Comparison of ENCODE assay signal across 13 cellular contexts in the genomic region with DNA sequence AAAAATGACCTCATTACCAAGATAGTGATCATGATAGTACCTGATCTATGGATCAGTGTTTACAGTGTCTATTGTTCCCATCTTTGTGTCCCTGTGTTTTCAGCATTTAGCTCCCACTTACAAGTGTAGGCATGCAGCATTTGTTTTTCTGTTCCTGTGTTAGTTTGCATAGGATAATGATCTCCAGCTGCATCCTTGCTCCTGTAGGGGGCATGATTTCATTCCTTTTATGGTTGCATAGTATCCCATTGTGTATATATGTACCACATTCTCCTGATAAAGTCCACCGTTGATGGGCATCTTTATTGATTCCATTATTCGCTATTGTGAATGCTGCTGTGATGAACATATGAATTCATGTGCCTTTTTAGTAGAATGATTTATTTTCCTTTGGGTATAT.
DNase-seq lines count a peak whose midpoint lies in the region; ATAC-seq, FAIRE-seq and TF ChIP-seq lines count a peak whose summit lies in the region.
"Had no signal": no experiment of that assay in that cellular context is flagged by ENCODE, and none has a peak within 500 bp of the region (broad histone marks: within the 10 kb centered on the region; RNA-seq: fewer than 3 reads in every experiment).

No MANE protein-coding gene starts in this region.

- H3K79me2 ChIP-seq in astrocyte (ENCODE audit: insufficient read depth, low read length): no peaks in the 10 kb centered on the region
- no peaks in the 10 kb centered on the region for H3K79me2 ChIP-seq in keratinocyte (ENCODE audit: control insufficient read depth, insufficient read depth, low read length)

- no peak overlapping the region for H3K27ac Mint-ChIP-seq in astrocyte (ENCODE audit: unreplicated experiment)
- no peak overlapping the region for H3K27ac Mint-ChIP-seq in activated CD4-positive, alpha-beta T cell treated with anti-CD3 and anti-CD28 coated beads for 36 hours

- H3K27ac ChIP-seq in astrocyte (ENCODE audit: low read depth, low read length) (no peak overlapping the region), keratinocyte (ENCODE audit: control insufficient read depth, insufficient read depth, low read length) (no peak overlapping the region)
- H3K27ac ChIP-seq: sigmoid colon, upper lobe of left lung had no signal

- CTCF ChIA-PET in activated CD4-positive, alpha-beta T cell treated with anti-CD3 and anti-CD28 coated beads for 36 hours (lab: Charles Lee): interaction anchor here (0.6 to 1.1 kb wide), 2 partner anchors 9 to 10 kb away, joined by 3 to 4 read pairs; no protein-coding TSS in a partner anchor

- H3K36me3 Mint-ChIP-seq in astrocyte (ENCODE audit: low read depth, unreplicated experiment): no peaks in the 10 kb centered on the region
- H3K36me3 Mint-ChIP-seq in activated CD4-positive, alpha-beta T cell treated with anti-CD3 and anti-CD28 coated beads for 36 hours (ENCODE audit: low read depth): no peaks in the 10 kb centered on the region

- H2AFZ ChIP-seq in astrocyte (ENCODE audit: low read depth, low read length) (no peak overlapping the region), keratinocyte (ENCODE audit: control insufficient read depth, low read length) (no peak overlapping the region)

- no peaks in the 10 kb centered on the region for H3K4me1 ChIP-seq in astrocyte (ENCODE audit: insufficient read depth, low read length)
- H3K4me1 ChIP-seq in keratinocyte (ENCODE audit: control insufficient read depth, extremely low read depth, insufficient read depth, low read length): no peaks in the 10 kb centered on the region
- H3K4me1 ChIP-seq: sigmoid colon had no signal

- no peak for ATAC-seq in GM21390 (IDR thresholded peaks at IDR 0.05; ENCODE audit: unreplicated experiment)
- ATAC-seq in activated CD4-positive, alpha-beta T cell treated with anti-CD3 and anti-CD28 coated beads for 36 hours: no peak
- ATAC-seq in stimulated activated naive CD8-positive, alpha-beta T cell treated with anti-CD3 and anti-CD28 coated beads, Interleukin-15, Interleukin-2, amounts not matched to agents 100 U/mL and 50 U/mL, for 24 hours: no peak

- no peak overlapping the region for H3K4me3 ChIP-seq in astrocyte (ENCODE audit: insufficient read depth, low read depth, low read length)
- H3K4me3 ChIP-seq in keratinocyte (ENCODE audit: control insufficient read depth in 2 of 3, extremely low read depth in 1 of 3, insufficient read depth in 2 of 3, low read depth in 1 of 3, low read length in 3 of 3): no peak overlapping the region
- H3K4me3 ChIP-seq: sigmoid colon, upper lobe of left lung had no signal

- peak; percentile 32 for TF ChIP-seq CTCF in GM12873 (IDR thresholded peaks at IDR 0.05; ENCODE audit: insufficient read depth, low read depth, low read length, missing control alignments)
- peak; percentile 42 for TF ChIP-seq CTCF in astrocyte (IDR thresholded peaks at IDR 0.05; ENCODE audit: insufficient read depth, low read depth, low read length)
- TF ChIP-seq CTCF in keratinocyte (optimal IDR thresholded peaks at IDR 0.05 in 1 of 3, IDR thresholded peaks at IDR 0.05 in 1 of 3, conservative IDR thresholded peaks at IDR 0.05 in 1 of 3; ENCODE audit: extremely low read depth in 1 of 3, insufficient read depth in 2 of 3, low read length in 3 of 3): peak; percentile 40 to 66 (median 60)

- peaks cover 6% of the 10 kb centered on the region for H3K9me3 Mint-ChIP-seq in astrocyte (ENCODE audit: unreplicated experiment)
- peaks cover 3% of the 10 kb centered on the region for H3K9me3 Mint-ChIP-seq in activated CD4-positive, alpha-beta T cell treated with anti-CD3 and anti-CD28 coated beads for 36 hours (ENCODE audit: low read depth)

- no peak overlapping the region for H3K9ac ChIP-seq in astrocyte (ENCODE audit: low read length)
- no peak overlapping the region for H3K9ac ChIP-seq in keratinocyte (ENCODE audit: control insufficient read depth, extremely low read depth, insufficient read depth, low read length)

- dilution Hi-C loops in keratinocyte (cut with MboI; ENCODE audit: extremely low pct_ligation_motif_present, low sequenced_read_pairs): no loop called here

- no peaks in the 10 kb centered on the region for H3K27me3 Mint-ChIP-seq in astrocyte (ENCODE audit: low read depth, unreplicated experiment)
- H3K27me3 Mint-ChIP-seq in activated CD4-positive, alpha-beta T cell treated with anti-CD3 and anti-CD28 coated beads for 36 hours: no peaks in the 10 kb centered on the region

- peaks cover 2% of the 10 kb centered on the region for H3K4me1 Mint-ChIP-seq in astrocyte (ENCODE audit: low read depth, unreplicated experiment)
- H3K4me1 Mint-ChIP-seq in activated CD4-positive, alpha-beta T cell treated with anti-CD3 and anti-CD28 coated beads for 36 hours: no peaks in the 10 kb centered on the region

- DNase-seq in M059J (ENCODE audit: low read depth) (peak; percentile 46), astrocyte (ENCODE audit: low read depth) (no peak), keratinocyte (ENCODE audit: low read depth, low spot score) (no peak), GM12892 (ENCODE audit: insufficient read length) (no peak)
- DNase-seq in activated CD4-positive, alpha-beta T cell treated with anti-CD3 and anti-CD28 coated beads for 36 hours: no peak
- DNase-seq in stimulated activated naive CD8-positive, alpha-beta T cell treated with anti-CD3 and anti-CD28 coated beads, Interleukin-15, Interleukin-2, amounts not matched to agents 100 U/mL and 50 U/mL, for 24 hours: no peak
- DNase-seq: activated effector memory CD4-positive, alpha-beta T cell treated with Interleukin-2 at 50 U/mL for 16 hours; NCI-H187 treated with DMSO at 0.1 percent for 48 hours; SIG-M5; sigmoid colon; upper lobe of left lung had no signal

- H4K20me1 ChIP-seq in astrocyte (ENCODE audit: insufficient read depth, low read length): no peaks in the 10 kb centered on the region
- H4K20me1 ChIP-seq in keratinocyte (ENCODE audit: control insufficient read depth, extremely low read depth, insufficient read depth, low read length): no peaks in the 10 kb centered on the region

- H3K9me3 ChIP-seq in astrocyte (ENCODE audit: insufficient read depth, low read depth, low read length) (no peaks in the 10 kb centered on the region), keratinocyte (ENCODE audit: control insufficient read depth, low read depth, low read length) (no peaks in the 10 kb centered on the region)

- no peaks in the 10 kb centered on the region for H3K27me3 ChIP-seq in astrocyte (ENCODE audit: insufficient read depth, low read length)
- no peaks in the 10 kb centered on the region for H3K27me3 ChIP-seq in keratinocyte (ENCODE audit: control insufficient read depth, extremely low read depth, insufficient read depth, low read length)
- H3K27me3 ChIP-seq: sigmoid colon, upper lobe of left lung had no signal

- no peak overlapping the region for H3K4me3 Mint-ChIP-seq in astrocyte (ENCODE audit: unreplicated experiment)
- no peak overlapping the region for H3K4me3 Mint-ChIP-seq in activated CD4-positive, alpha-beta T cell treated with anti-CD3 and anti-CD28 coated beads for 36 hours

- H3K9me1 ChIP-seq in keratinocyte (ENCODE audit: control insufficient read depth, extremely low read depth, insufficient read depth, low read length): no peaks in the 10 kb centered on the region

- POLR2A ChIA-PET in activated CD4-positive, alpha-beta T cell treated with anti-CD3 and anti-CD28 coated beads for 36 hours (lab: Charles Lee): no interaction called here

- no peak overlapping the region for H3K4me2 ChIP-seq in astrocyte (ENCODE audit: low read length)
- H3K4me2 ChIP-seq in keratinocyte (ENCODE audit: control insufficient read depth, extremely low read depth, insufficient read depth, low read depth, low read length): no peak overlapping the region

- intact Hi-C loops in activated CD4-positive, alpha-beta T cell treated with anti-CD3 and anti-CD28 coated beads for 36 hours (cut with DNase I, micrococcal nuclease): no loop called here

- H3K36me3 ChIP-seq in astrocyte (ENCODE audit: insufficient read depth, low read length) (no peaks in the 10 kb centered on the region), keratinocyte (ENCODE audit: control insufficient read depth in 2 of 2, extremely low read depth in 1 of 2, insufficient read depth in 2 of 2, low read length in 2 of 2) (no peaks in the 10 kb centered on the region)
- H3K36me3 ChIP-seq: sigmoid colon, upper lobe of left lung had no signal

- FAIRE-seq in astrocyte (lab: Jason Lieb, UNC) (no peak), keratinocyte (lab: Jason Lieb, UNC) (peak; percentile 65), GM12892 (lab: Jason Lieb, UNC) (no peak)

- TF ChIP-seq POLR2A in GM12892 (IDR thresholded peaks at IDR 0.05; ENCODE audit: low read depth, low read length): no peak
